In genomic region chr2:150522269-150522668, GRCh38 we compare ENCODE assay signal across 18 cellular contexts. TPM values are rescaled to one million over a fixed set of nuclear protein-coding genes. Genes with fewer than 3 reads are reported as not detected.
DNase-seq lines count a peak whose midpoint lies in the region; ATAC-seq lines count a peak whose summit lies in the region.
"Had no signal": no experiment of that assay in that cellular context is flagged by ENCODE, and none has a peak within 500 bp of the region (broad histone marks: within the 10 kb centered on the region; RNA-seq: fewer than 3 reads in every experiment).

No MANE protein-coding gene starts in this region.

- H3K36me3 Mint-ChIP-seq in CD8-positive, alpha-beta memory T cell, result no peaks in the 10 kb centered on the region
- H3K36me3 Mint-ChIP-seq in activated naive CD4-positive, alpha-beta T cell treated with anti-CD3 and anti-CD28 coated beads, Interleukin-2, amount 50 U/mL, for 72 hours, result no peaks in the 10 kb centered on the region
- H3K36me3 Mint-ChIP-seq: IgD-negative memory B cell had no signal

- H3K36me3 ChIP-seq in CD8-positive, alpha-beta memory T cell (ENCODE audit: insufficient read depth, low read length), result no peaks in the 10 kb centered on the region

- peaks cover 0 to 5% (median 2%) of the 10 kb centered on the region in 5 donors for H3K9me3 Mint-ChIP-seq in CD8-positive, alpha-beta memory T cell
- H3K9me3 Mint-ChIP-seq in activated naive CD4-positive, alpha-beta T cell treated with anti-CD3 and anti-CD28 coated beads, Interleukin-2, amount 50 U/mL, for 72 hours, result peaks cover 6 to 8% of the 10 kb centered on the region in 2 donors

- no peaks in the 10 kb centered on the region for H3K27me3 Mint-ChIP-seq in CD8-positive, alpha-beta memory T cell
- H3K27me3 Mint-ChIP-seq: CD4-positive, alpha-beta T cell; IgD-negative memory B cell had no signal

- POLR2A ChIA-PET in CD8-positive, alpha-beta memory T cell (lab: Charles Lee), result no interaction called here

- no peaks in the 10 kb centered on the region for H3K4me1 ChIP-seq in CD8-positive, alpha-beta memory T cell (ENCODE audit: insufficient read depth, low read length)

- CTCF ChIA-PET in CD8-positive, alpha-beta memory T cell (lab: Charles Lee), result no interaction called here

- H3K4me1 Mint-ChIP-seq in CD8-positive, alpha-beta memory T cell, result no peaks in the 10 kb centered on the region
- H3K4me1 Mint-ChIP-seq: GM23338, IgD-negative memory B cell had no signal

- no peak overlapping the region for H3K27ac Mint-ChIP-seq in CD8-positive, alpha-beta memory T cell
- no peak overlapping the region for H3K27ac Mint-ChIP-seq in activated naive CD4-positive, alpha-beta T cell treated with anti-CD3 and anti-CD28 coated beads, Interleukin-2, amount 50 U/mL, for 72 hours
- H3K27ac Mint-ChIP-seq: CD4-positive, alpha-beta T cell; GM23338; IgD-negative memory B cell had no signal

- H3K27me3 ChIP-seq in CD8-positive, alpha-beta memory T cell (ENCODE audit: insufficient read depth, low read length, poor library complexity, severe bottlenecking), result no peaks in the 10 kb centered on the region

- ATAC-seq in esophagus mucosa, result no peak
- ATAC-seq in activated naive CD4-positive, alpha-beta T cell treated with anti-CD3 and anti-CD28 coated beads, Interleukin-2, amount 50 U/mL, for 72 hours, result no peak
- ATAC-seq: GM23338, HCT116 had no signal

- H3K4me3 ChIP-seq in CD8-positive, alpha-beta memory T cell (ENCODE audit: low read length), result no peak overlapping the region
- H3K4me3 ChIP-seq: GM23338 had no signal

- H3K27ac ChIP-seq in CD8-positive, alpha-beta memory T cell (ENCODE audit: low read depth, low read length), result no peak overlapping the region
- H3K27ac ChIP-seq: C4-2B had no signal

- DNase-seq in NCI-H226 (peak; percentile 65), amniotic epithelial cell (ENCODE audit: low read depth) (peak; percentile 89), kidney glomerular epithelial cell (lab: John Stamatoyannopoulos, UW) (peak; percentile 44)
- no peak for DNase-seq in CD8-positive, alpha-beta memory T cell
- no peak for DNase-seq in activated T-cell treated with anti-CD3 and anti-CD28 coated beads, Interleukin-2, amount 50 U/mL, for 1 hour
- DNase-seq in activated naive CD4-positive, alpha-beta T cell treated with anti-CD3 and anti-CD28 coated beads, Interleukin-2, amount 50 U/mL, for 72 hours (ENCODE audit: low spot score in 2 of 2), result no peak
- DNase-seq: AML-193; CD4-positive, alpha-beta T cell; DMS153; DMS79; GF-D8; HFFc6; KBM-7 had no signal

- no peak overlapping the region for H3K4me3 Mint-ChIP-seq in CD8-positive, alpha-beta memory T cell
- H3K4me3 Mint-ChIP-seq: CD4-positive, alpha-beta T cell; GM23338; HFFc6; IgD-negative memory B cell had no signal

- no peaks in the 10 kb centered on the region for H3K9me3 ChIP-seq in CD8-positive, alpha-beta memory T cell (ENCODE audit: low read length)

RNA-seq across cellular contexts. Expression of gene RND3, which starts 34.8 kb away (rescaled TPM):
- total RNA-seq in esophagus mucosa, result 62.3 TPM
- not detected for total RNA-seq in CD8-positive, alpha-beta memory T cell
- polyA plus RNA-seq in CD8-positive, alpha-beta memory T cell, result not detected
- not detected for total RNA-seq in activated naive CD4-positive, alpha-beta T cell treated with anti-CD3 and anti-CD28 coated beads, Interleukin-2, amount 50 U/mL, for 72 hours
- total RNA-seq: CD4-positive, alpha-beta T cell had no signal
- polyA plus RNA-seq: IgD-negative memory B cell had no signal

Comparison
In these comparisons a context has a peak if more than half of its experiments do, and no peak if none do; other contexts are left out.
1. DNase-seq: peak in NCI-H226 (single experiment), amniotic epithelial cell (single experiment) and kidney glomerular epithelial cell (single experiment); none in CD8-positive, alpha-beta memory T cell (0 of 5), activated T-cell treated with anti-CD3 and anti-CD28 coated beads, Interleukin-2, amount 50 U/mL, for 1 hour (single experiment) and activated naive CD4-positive, alpha-beta T cell treated with anti-CD3 and anti-CD28 coated beads, Interleukin-2, amount 50 U/mL, for 72 hours (0 of 2).
2. RNA of gene RND3, which starts 34.8 kb away (total RNA-seq): 62.3 TPM in esophagus mucosa (single experiment); not detected in CD8-positive, alpha-beta memory T cell and not detected in activated naive CD4-positive, alpha-beta T cell treated with anti-CD3 and anti-CD28 coated beads, Interleukin-2, amount 50 U/mL, for 72 hours; every median in the first group is over 10 times any median in the second.